ENCODE assay signal across 8 cellular contexts in the genomic region with DNA sequence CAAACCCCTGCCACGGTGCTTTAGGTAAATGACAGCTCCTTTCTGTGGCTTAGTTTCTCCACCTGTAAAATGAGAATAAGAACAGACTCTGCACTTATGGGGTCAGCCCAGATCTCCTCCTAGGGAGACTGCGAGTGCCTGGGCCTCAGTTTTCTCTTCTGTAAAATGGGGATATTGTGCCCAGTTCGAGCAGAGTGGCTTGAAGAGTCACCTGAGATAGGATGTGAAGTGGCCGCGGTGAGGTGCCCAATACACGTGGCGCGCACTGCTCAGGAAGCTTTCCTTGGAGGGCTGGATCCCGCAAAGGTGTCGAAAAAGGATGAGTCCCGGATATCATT. TPM values are rescaled to one million over a fixed set of nuclear protein-coding genes. Genes with fewer than 3 reads are reported as not detected.
DNase-seq lines count a peak whose midpoint lies in the region; ATAC-seq and TF ChIP-seq lines count a peak whose summit lies in the region.

No MANE protein-coding gene starts in this region.

- H3K4me3 Mint-ChIP-seq in HFFc6 = peak overlapping the region; percentile 40; the same call in 1 of the 2 replicates
- H3K4me3 Mint-ChIP-seq in naive thymus-derived CD8-positive, alpha-beta T cell = peak overlapping the region; percentile 36 to 75 (median 63)

- POLR2A ChIA-PET in AG04450 (lab: Yijun Ruan, JAX) = no interaction called here
- POLR2A ChIA-PET in naive thymus-derived CD8-positive, alpha-beta T cell (lab: Charles Lee) = no interaction called here

- peaks cover 23% of the 10 kb centered on the region for H3K27me3 ChIP-seq in AG04450 (ENCODE audit: control insufficient read depth, insufficient read depth, low read length)

- H3K9me3 Mint-ChIP-seq in HFFc6 = no peaks in the 10 kb centered on the region
- no peaks in the 10 kb centered on the region for H3K9me3 Mint-ChIP-seq in naive thymus-derived CD8-positive, alpha-beta T cell

- H3K9me3 ChIP-seq in AG04450 (ENCODE audit: control insufficient read depth, insufficient read depth, low read length) = no peaks in the 10 kb centered on the region; the same call in 1 of the 2 replicates

- TF ChIP-seq CTCF in AG04450 (IDR thresholded peaks at IDR 0.05; ENCODE audit: low read depth, low read length) (no peak), HFFc6 (IDR thresholded peaks at IDR 0.05) (no peak), cardiac fibroblast (IDR thresholded peaks at IDR 0.05; ENCODE audit: low read depth, low read length) (no peak)

- H3K36me3 Mint-ChIP-seq in HFFc6 (ENCODE audit: low read depth) = no peaks in the 10 kb centered on the region
- H3K36me3 Mint-ChIP-seq in naive thymus-derived CD8-positive, alpha-beta T cell = no peaks in the 10 kb centered on the region

- H3K27me3 Mint-ChIP-seq in HFFc6 (ENCODE audit: insufficient read depth) = peaks cover 38% of the 10 kb centered on the region
- H3K27me3 Mint-ChIP-seq in naive thymus-derived CD8-positive, alpha-beta T cell = peaks cover 12 to 61% (median 24%) of the 10 kb centered on the region in 5 donors

- peaks cover 13% of the 10 kb centered on the region; the same call in 1 of the 2 replicates for H3K4me1 Mint-ChIP-seq in HFFc6 (ENCODE audit: low read depth)
- peaks cover 11 to 36% (median 21%) of the 10 kb centered on the region in 4 donors for H3K4me1 Mint-ChIP-seq in naive thymus-derived CD8-positive, alpha-beta T cell

- H3K4me3 ChIP-seq in AG04450 (ENCODE audit: low read depth, low read length) (peak overlapping the region; percentile 52), cardiac fibroblast (replicated peaks in 1 of 2; ENCODE audit: low read depth in 2 of 2, low read length in 2 of 2) (peak overlapping the region; percentile 33 to 36)

- no peak overlapping the region for H3K27ac Mint-ChIP-seq in HFFc6
- H3K27ac Mint-ChIP-seq in naive thymus-derived CD8-positive, alpha-beta T cell = peak overlapping the region in 1 of 10 donors; percentile 14

- ATAC-seq in naive thymus-derived CD8-positive, alpha-beta T cell = no peak
- no peak for ATAC-seq in HG02884 (IDR thresholded peaks at IDR 0.05; ENCODE audit: unreplicated experiment)

- CTCF ChIA-PET in AG04450 (lab: Charles Lee) = interaction anchor here (1.9 kb wide), 2 partner anchors 40 to 51 kb away, joined by 6 to 7 read pairs; no protein-coding TSS in a partner anchor

- H3K27ac ChIP-seq in AG04450 (ENCODE audit: low read depth, low read length) = no peak overlapping the region

- DNase-seq in AG04450 (ENCODE audit: low read depth, low spot score) (no peak), HFFc6 (no peak), cardiac fibroblast (ENCODE audit: low read depth in 2 of 2) (no peak), AML-193 (lab: John Stamatoyannopoulos, UW) (no peak), NCI-H82 (lab: John Stamatoyannopoulos, UW) (no peak), NCI-H1930 (lab: John Stamatoyannopoulos, UW) (no peak)
- DNase-seq in naive thymus-derived CD8-positive, alpha-beta T cell = no peak

RNA-seq across cellular contexts. Expression of a gene that starts 0.5 kb away (rescaled TPM):
- 1.1 and 1.6 TPM in 2 replicates for polyA plus RNA-seq in AG04450 (2011; rRNA removed)
- 0.74 and 1.0 TPM in 2 replicates for polyA minus RNA-seq in AG04450 (2011; rRNA and poly(A)+ RNA removed)
- total RNA-seq in HFFc6 (2021; fragmentation: NEBNext Ultra II Directional; extraction: Animal tissue kit (Norgen Biotek cat#: 25700)) = not detected
- not detected for total RNA-seq in naive thymus-derived CD8-positive, alpha-beta T cell
- not detected for polyA plus RNA-seq in naive thymus-derived CD8-positive, alpha-beta T cell
